In the genomic region with DNA sequence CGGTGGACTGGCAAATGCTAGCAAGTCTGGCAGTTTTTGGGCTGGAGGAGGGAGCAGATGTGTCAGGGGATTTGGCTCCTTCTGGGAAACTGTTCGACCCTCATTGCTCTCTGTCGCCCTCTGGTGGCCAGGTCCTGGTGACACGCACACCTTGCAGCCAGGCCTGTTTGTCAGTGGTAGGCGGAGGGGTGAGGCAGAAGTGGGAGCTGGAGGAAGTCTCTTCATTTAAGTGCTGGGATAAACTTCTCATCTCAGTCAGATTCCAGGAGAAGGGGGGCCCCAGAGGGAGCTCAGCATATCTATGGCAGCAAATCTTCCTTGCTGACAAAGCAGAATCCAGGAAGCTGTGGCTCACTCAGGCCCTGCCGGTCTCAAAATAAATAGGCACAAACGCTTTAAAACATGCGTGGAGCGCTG, we compare ENCODE assay signal across 9 cellular contexts.
DNase-seq lines count a peak whose midpoint lies in the region; ATAC-seq and TF ChIP-seq lines count a peak whose summit lies in the region.
"Had no signal": no experiment of that assay in that cellular context is flagged by ENCODE, and none has a peak within 500 bp of the region (broad histone marks: within the 10 kb centered on the region; RNA-seq: fewer than 3 reads in every experiment).

No MANE protein-coding gene starts in this region.

- H3K27ac Mint-ChIP-seq in HFFc6 = no peak overlapping the region
- H3K27ac Mint-ChIP-seq in T-cell = no peak overlapping the region
- H3K27ac Mint-ChIP-seq: stimulated activated naive CD8-positive, alpha-beta T cell treated with anti-CD3 and anti-CD28 coated beads, Interleukin-15, Interleukin-2, amounts not matched to agents 100 ng/mL and 50 ng/mL, for 24 hours had no signal

- H3K4me3 ChIP-seq in ascending aorta = no peak overlapping the region
- no peak overlapping the region for H3K4me3 ChIP-seq in gastrocnemius medialis

- peak; percentile 98 for TF ChIP-seq CTCF in GM10266 (IDR thresholded peaks at IDR 0.05; ENCODE audit: control insufficient read depth, insufficient read depth, low read depth, missing control alignments)
- peak; percentile 99 for TF ChIP-seq CTCF in HFFc6 (IDR thresholded peaks at IDR 0.05)
- TF ChIP-seq CTCF in ascending aorta (IDR thresholded peaks at IDR 0.05) = peak; percentile 77 to 92 (median 91)
- TF ChIP-seq CTCF in gastrocnemius medialis (IDR thresholded peaks at IDR 0.05 in 4 of 5, conservative IDR thresholded peaks at IDR 0.05 in 1 of 5) = peak; percentile 67 to 94 (median 87)

- H3K9me3 ChIP-seq in ascending aorta (no peaks in the 10 kb centered on the region), gastrocnemius medialis (no peaks in the 10 kb centered on the region)

- H3K4me3 Mint-ChIP-seq in HFFc6 = no peak overlapping the region
- H3K4me3 Mint-ChIP-seq in T-cell = no peak overlapping the region
- H3K4me3 Mint-ChIP-seq: stimulated activated naive CD8-positive, alpha-beta T cell treated with anti-CD3 and anti-CD28 coated beads, Interleukin-15, Interleukin-2, amounts not matched to agents 100 ng/mL and 50 ng/mL, for 24 hours had no signal

- H3K27ac ChIP-seq in ascending aorta = no peak overlapping the region
- H3K27ac ChIP-seq in gastrocnemius medialis = no peak overlapping the region

- no peak for TF ChIP-seq POLR2A in gastrocnemius medialis (IDR thresholded peaks at IDR 0.05)

- H3K36me3 Mint-ChIP-seq in HFFc6 (ENCODE audit: low read depth) (no peaks in the 10 kb centered on the region), T-cell (no peaks in the 10 kb centered on the region)

- in situ Hi-C loops in gastrocnemius medialis (cut with MboI; ENCODE audit: low sequenced_read_pairs in 4 of 4) = loop anchor here in 1 of 4 donors (25.0 kb wide), 1 partner anchor 696 kb away; no protein-coding TSS in a partner anchor

- intact Hi-C loops in ascending aorta (cut with DNase I) = loop anchor here (1.0 to 5.0 kb wide), 2 partner anchors 381 to 701 kb away; no protein-coding TSS in a partner anchor
- intact Hi-C loops in gastrocnemius medialis (cut with DNase I; ENCODE audit: low total_unique reads) = loop anchor here (5.0 to 10.0 kb wide), 3 partner anchors 254 to 601 kb away; no protein-coding TSS in a partner anchor

- H3K9me3 Mint-ChIP-seq in HFFc6 (no peaks in the 10 kb centered on the region), T-cell (no peaks in the 10 kb centered on the region)
- H3K9me3 Mint-ChIP-seq: stimulated activated naive CD8-positive, alpha-beta T cell treated with anti-CD3 and anti-CD28 coated beads, Interleukin-15, Interleukin-2, amounts not matched to agents 100 ng/mL and 50 ng/mL, for 24 hours had no signal

- POLR2A ChIA-PET in T-cell (lab: Charles Lee) = no interaction called here

- H3K27me3 Mint-ChIP-seq in HFFc6 (ENCODE audit: insufficient read depth) (peaks cover 34% of the 10 kb centered on the region), T-cell (peaks cover 6 to 10% of the 10 kb centered on the region in 2 donors)

- CTCF ChIA-PET in T-cell (lab: Charles Lee) = interaction anchor here (0.6 to 4.9 kb wide), 22 partner anchors 8 to 700 kb away, joined by 3 to 47 read pairs (median 4); no protein-coding TSS in a partner anchor

- H3K27me3 ChIP-seq in ascending aorta (no peaks in the 10 kb centered on the region), gastrocnemius medialis (no peaks in the 10 kb centered on the region)

- H3K4me1 Mint-ChIP-seq in HFFc6 (ENCODE audit: low read depth) (no peaks in the 10 kb centered on the region), T-cell (no peaks in the 10 kb centered on the region)

- ATAC-seq in T-cell (replicated peaks in 1 of 4) (peak; percentile 62 to 76 (median 68)), gastrocnemius medialis (peak; percentile 58 to 80), GM21447 (IDR thresholded peaks at IDR 0.05; ENCODE audit: unreplicated experiment) (no peak)

- H3K4me1 ChIP-seq in ascending aorta (no peaks in the 10 kb centered on the region), gastrocnemius medialis (peaks cover 0 to 2% of the 10 kb centered on the region in 2 donors)

- DNase-seq in GM10266 (ENCODE audit: extremely low spot score) = peak; percentile 66
- DNase-seq in HFFc6 = peak; percentile 43
- peak; percentile 55 for DNase-seq in NCI-H1105 (lab: John Stamatoyannopoulos, UW)
- peak; percentile 29 to 84 (median 72) for DNase-seq in T-cell
- peak; percentile 23 to 80 for DNase-seq in ascending aorta (ENCODE audit: low spot score in 2 of 2)
- DNase-seq in hippocampal formation (lab: John Stamatoyannopoulos, UW) = peak; percentile 43 to 73
- peak; percentile 32 to 50 for DNase-seq in gastrocnemius medialis

- H3K36me3 ChIP-seq in ascending aorta (no peaks in the 10 kb centered on the region), gastrocnemius medialis (no peaks in the 10 kb centered on the region)
